21 cellular contexts compared by ENCODE assay signal in the genomic region with DNA sequence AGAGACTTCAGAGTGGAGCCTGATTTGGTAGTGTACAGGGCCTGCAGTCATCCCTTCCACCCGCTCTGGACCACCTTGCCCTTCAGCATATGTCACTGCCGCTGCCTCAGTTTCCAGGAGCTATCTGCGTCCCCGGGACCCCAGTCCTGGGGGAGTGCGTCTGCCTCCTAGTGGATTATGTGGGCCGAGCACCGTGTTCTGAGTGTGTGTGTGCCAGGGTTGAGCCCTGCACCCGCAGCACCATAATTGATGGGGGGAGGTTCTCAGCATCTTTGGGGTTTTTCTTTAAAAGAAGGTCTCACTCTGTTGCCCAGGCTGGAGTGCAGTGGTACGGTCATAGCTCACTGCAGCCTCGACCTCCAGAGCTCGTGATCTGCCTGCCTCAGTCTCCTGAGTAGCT. TPM values are rescaled to one million over a fixed set of nuclear protein-coding genes. Genes with fewer than 3 reads are reported as not detected.
DNase-seq lines count a peak whose midpoint lies in the region; ATAC-seq and TF ChIP-seq lines count a peak whose summit lies in the region.
"Had no signal": no experiment of that assay in that cellular context is flagged by ENCODE, and none has a peak within 500 bp of the region (broad histone marks: within the 10 kb centered on the region; RNA-seq: fewer than 3 reads in every experiment).

No MANE protein-coding gene starts in this region.

- no peaks in the 10 kb centered on the region for H3K9me3 Mint-ChIP-seq in endodermal cell
- H3K9me3 Mint-ChIP-seq in CD8-positive, alpha-beta T cell = no peaks in the 10 kb centered on the region
- H3K9me3 Mint-ChIP-seq: activated naive CD4-positive, alpha-beta T cell treated with anti-CD3 and anti-CD28 coated beads for 36 hours; dendritic cell treated with granulocyte-macrophage colony-stimulating factor and Interleukin-4, amounts not matched to agents 40 ng/mL and 50 ng/mL, for 4 days had no signal

- CTCF ChIA-PET in CD8-positive, alpha-beta T cell (lab: Charles Lee) = interaction anchor here (1.4 to 3.9 kb wide), 2 partner anchors 9 to 13 kb away, joined by 3 to 16 read pairs; no protein-coding TSS in a partner anchor

- H3K27ac ChIP-seq in cardiac muscle cell (no peak overlapping the region), right atrium auricular region (peak overlapping the region in 1 of 2 donors; percentile 70), endodermal cell (ENCODE audit: low read depth, low read length) (no peak overlapping the region), testis (peak overlapping the region; percentile 34 to 76)
- H3K27ac ChIP-seq in CD8-positive, alpha-beta T cell (ENCODE audit: low read depth, low read length) = no peak overlapping the region
- H3K27ac ChIP-seq: ascending aorta, epithelial cell of prostate, lower lobe of right lung, ovary, sigmoid colon had no signal

- H3K4me1 Mint-ChIP-seq in endodermal cell = no peaks in the 10 kb centered on the region
- no peaks in the 10 kb centered on the region for H3K4me1 Mint-ChIP-seq in CD8-positive, alpha-beta T cell (ENCODE audit: low read depth)

- H3K27me3 ChIP-seq in cardiac muscle cell (no peaks in the 10 kb centered on the region), right atrium auricular region (no peaks in the 10 kb centered on the region), endodermal cell (ENCODE audit: control insufficient read depth, insufficient read depth, low read length, poor library complexity, severe bottlenecking) (peaks cover 23% of the 10 kb centered on the region), testis (no peaks in the 10 kb centered on the region)
- H3K27me3 ChIP-seq in CD8-positive, alpha-beta T cell (ENCODE audit: insufficient read depth, low read length) = no peaks in the 10 kb centered on the region
- H3K27me3 ChIP-seq: ascending aorta, MG63, ovary, sigmoid colon had no signal

- peaks cover 36% of the 10 kb centered on the region for H3K27me3 Mint-ChIP-seq in endodermal cell (ENCODE audit: insufficient read depth)
- H3K27me3 Mint-ChIP-seq in CD8-positive, alpha-beta T cell (ENCODE audit: low read depth) = peaks cover 19% of the 10 kb centered on the region

- no peaks in the 10 kb centered on the region for H3K4me1 ChIP-seq in cardiac muscle cell (ENCODE audit: low read depth)
- peaks cover 0 to 41% of the 10 kb centered on the region in 2 donors for H3K4me1 ChIP-seq in right atrium auricular region
- no peaks in the 10 kb centered on the region for H3K4me1 ChIP-seq in endodermal cell (ENCODE audit: control insufficient read depth, insufficient read depth, low read length)
- peaks cover 14% of the 10 kb centered on the region for H3K4me1 ChIP-seq in testis
- no peaks in the 10 kb centered on the region for H3K4me1 ChIP-seq in CD8-positive, alpha-beta T cell (ENCODE audit: insufficient read depth, low read length)
- H3K4me1 ChIP-seq: ascending aorta, HAP-1, sigmoid colon had no signal

- no peak for DNase-seq in cardiac muscle cell (ENCODE audit: low read depth in 1 of 2, low spot score in 1 of 2)
- DNase-seq in right atrium auricular region (ENCODE audit: low spot score) = no peak
- no peak for DNase-seq in LNCaP clone FGC (ENCODE audit: low read depth)
- peak; percentile 61 for DNase-seq in endodermal cell
- peak; percentile 44 for DNase-seq in testis
- no peak for DNase-seq in CD8-positive, alpha-beta T cell
- DNase-seq in cerebellar nuclear complex (lab: John Stamatoyannopoulos, UW) = no peak
- DNase-seq: activated naive CD4-positive, alpha-beta T cell treated with anti-CD3 and anti-CD28 coated beads for 36 hours; DMS79; lower lobe of right lung; MG63; NCI-H226; NK-92 treated with Interleukin-12 subunit alpha and Interleukin-12 subunit beta, amount 100 ng/mL, for 24 hours; ovary; sigmoid colon; stimulated activated naive CD4-positive, alpha-beta T cell treated with Interleukin-2 at 50 U/mL for 16 hours had no signal

- 75 to 92% methylated on average over 2 to 11 of the region's 11 CpGs for WGBS in endodermal cell (ENCODE audit: insufficient coverage in 1 of 2, insufficient read length in 1 of 2), 2 experiments
- 66 to 73% methylated on average over 11 of the region's 11 CpGs for whole genome bisulfite sequencing in testis, 2 donors

- no peak overlapping the region for H3K27ac Mint-ChIP-seq in endodermal cell
- no peak overlapping the region for H3K27ac Mint-ChIP-seq in CD8-positive, alpha-beta T cell
- H3K27ac Mint-ChIP-seq: activated naive CD4-positive, alpha-beta T cell treated with anti-CD3 and anti-CD28 coated beads for 36 hours; dendritic cell treated with granulocyte-macrophage colony-stimulating factor and Interleukin-4, amounts not matched to agents 40 ng/mL and 50 ng/mL, for 4 days had no signal

- H3K36me3 ChIP-seq in cardiac muscle cell = no peaks in the 10 kb centered on the region
- H3K36me3 ChIP-seq in right atrium auricular region = peaks cover 9% of the 10 kb centered on the region
- peaks cover 18% of the 10 kb centered on the region for H3K36me3 ChIP-seq in endodermal cell (ENCODE audit: control insufficient read depth, insufficient read depth, low read length)
- no peaks in the 10 kb centered on the region for H3K36me3 ChIP-seq in testis (ENCODE audit: low read depth, missing control alignments)
- no peaks in the 10 kb centered on the region for H3K36me3 ChIP-seq in CD8-positive, alpha-beta T cell (ENCODE audit: insufficient read depth, low read length)
- H3K36me3 ChIP-seq: ovary had no signal

- POLR2A ChIA-PET in CD8-positive, alpha-beta T cell (lab: Charles Lee) = no interaction called here

- ATAC-seq in CD8-positive, alpha-beta T cell = no peak
- ATAC-seq in GM18520 (IDR thresholded peaks at IDR 0.05; ENCODE audit: unreplicated experiment) = no peak
- ATAC-seq: lower lobe of right lung had no signal

- TF ChIP-seq CTCF in cardiac muscle cell (IDR thresholded peaks at IDR 0.05; ENCODE audit: low read depth, low read length) (peak; percentile 28), right atrium auricular region (IDR thresholded peaks at IDR 0.05) (peak in 1 of 2 donors; percentile 29), LNCaP clone FGC (IDR thresholded peaks at IDR 0.05; ENCODE audit: control insufficient read depth, extremely low read depth, insufficient read depth) (0 out of 2 replicates have a peak, but pooled peaks have one; percentile 20), endodermal cell (conservative IDR thresholded peaks at IDR 0.05) (peak; percentile 63), testis (IDR thresholded peaks at IDR 0.05) (peak in 1 of 3 experiments; percentile 26)
- TF ChIP-seq CTCF in CD8-positive, alpha-beta T cell (IDR thresholded peaks at IDR 0.05) = no peak

- H3K4me3 ChIP-seq in cardiac muscle cell (no peak overlapping the region), right atrium auricular region (no peak overlapping the region), LNCaP clone FGC (ENCODE audit: low read depth, low read length) (no peak overlapping the region), endodermal cell (ENCODE audit: low read length) (no peak overlapping the region), testis (no peak overlapping the region)
- no peak overlapping the region for H3K4me3 ChIP-seq in CD8-positive, alpha-beta T cell (ENCODE audit: low read depth, low read length)
- H3K4me3 ChIP-seq: ascending aorta, HAP-1, lower lobe of right lung, MG63, ovary, sigmoid colon had no signal

- no peak overlapping the region for H3K9ac ChIP-seq in endodermal cell (ENCODE audit: extremely low read depth, low read length, poor library complexity, severe bottlenecking)

- peaks cover 17% of the 10 kb centered on the region for H3K36me3 Mint-ChIP-seq in endodermal cell (ENCODE audit: low read depth)
- H3K36me3 Mint-ChIP-seq in CD8-positive, alpha-beta T cell = no peaks in the 10 kb centered on the region

- TF ChIP-seq POLR2A in testis (IDR thresholded peaks at IDR 0.05) = no peak

- H3K4me3 Mint-ChIP-seq in endodermal cell = no peak overlapping the region
- H3K4me3 Mint-ChIP-seq in CD8-positive, alpha-beta T cell = no peak overlapping the region
- H3K4me3 Mint-ChIP-seq: activated naive CD4-positive, alpha-beta T cell treated with anti-CD3 and anti-CD28 coated beads for 36 hours; dendritic cell treated with granulocyte-macrophage colony-stimulating factor and Interleukin-4, amounts not matched to agents 40 ng/mL and 50 ng/mL, for 4 days had no signal

- intact Hi-C loops in testis (cut with DNase I; ENCODE audit: low total_unique reads) = no loop called here
- intact Hi-C loops in CD8-positive, alpha-beta T cell (cut with DNase I, micrococcal nuclease) = no loop called here

- no peaks in the 10 kb centered on the region for H3K9me3 ChIP-seq in cardiac muscle cell (ENCODE audit: low read depth)
- no peaks in the 10 kb centered on the region for H3K9me3 ChIP-seq in right atrium auricular region
- H3K9me3 ChIP-seq in endodermal cell (ENCODE audit: control insufficient read depth, low read length) = no peaks in the 10 kb centered on the region
- H3K9me3 ChIP-seq in testis = no peaks in the 10 kb centered on the region
- no peaks in the 10 kb centered on the region for H3K9me3 ChIP-seq in CD8-positive, alpha-beta T cell (ENCODE audit: low read length)
- H3K9me3 ChIP-seq: ascending aorta, HAP-1, lower lobe of right lung, MG63, ovary, sigmoid colon had no signal

RNA-seq across cellular contexts. Expression of a gene that starts 33.6 kb away (rescaled TPM):
- total RNA-seq in cardiac muscle cell (119 and 172 TPM in 2 replicates), right atrium auricular region (10 to 100 TPM; 31.2 to 60.4 TPM), endodermal cell (100 to 1,000 TPM; 122 to 133 TPM), testis (10 to 100 TPM; 43.1 to 61.5 TPM)
- polyA plus RNA-seq in cardiac muscle cell (127 and 146 TPM in 2 replicates), testis (ENCODE audit: insufficient read depth, low read depth, low replicate concordance) (50.3 TPM)
- 170 TPM for polyA plus RNA-seq in endodermal cell (2013, experiment 1 of 2)
- 168 TPM for polyA plus RNA-seq in endodermal cell (2013, experiment 2 of 2)
- total RNA-seq in CD8-positive, alpha-beta T cell = not detected

RNA-seq across cellular contexts. Expression of a gene that starts 35.3 kb away (rescaled TPM):
- total RNA-seq in cardiac muscle cell (9.6 and 15.8 TPM in 2 replicates), right atrium auricular region (10 to 100 TPM; 32.7 to 68.5 TPM), endodermal cell (under 1 TPM; 0.33 to 0.55 TPM), testis (10 to 100 TPM in 1 of 2 donors, 1 to 10 TPM in 1; 8.9 to 15.9 TPM)
- polyA plus RNA-seq in cardiac muscle cell (5.4 and 9.2 TPM in 2 replicates), testis (ENCODE audit: insufficient read depth, low read depth, low replicate concordance) (18.9 TPM)
- polyA plus RNA-seq in endodermal cell (2013, experiment 1 of 2) = 5.5 TPM
- polyA plus RNA-seq in endodermal cell (2013, experiment 2 of 2) = 4.3 TPM
- total RNA-seq in CD8-positive, alpha-beta T cell = not detected
- total RNA-seq: activated naive CD4-positive, alpha-beta T cell treated with anti-CD3 and anti-CD28 coated beads for 36 hours had no signal

Comparison
In these comparisons a context has a peak if more than half of its experiments do, and no peak if none do; other contexts are left out.
1. DNase-seq: peak in endodermal cell (single experiment) and testis (single experiment); none in cardiac muscle cell (0 of 2), right atrium auricular region (single experiment), LNCaP clone FGC (single experiment), CD8-positive, alpha-beta T cell (0 of 7) and cerebellar nuclear complex (0 of 2).
2. H3K27ac ChIP-seq: peak in testis (2 of 2); none in cardiac muscle cell (single experiment), endodermal cell (single experiment) and CD8-positive, alpha-beta T cell (single experiment).
3. RNA of a gene that starts 33.6 kb away (total RNA-seq): 119 to 172 TPM in cardiac muscle cell, 122 to 133 TPM in endodermal cell, 43.1 to 61.5 TPM in testis and 31.2 to 60.4 TPM in right atrium auricular region; not detected in CD8-positive, alpha-beta T cell; every median in the first group is over 10 times any median in the second.